Comparison of ENCODE assay signal across 1 cellular context in the genomic region with DNA sequence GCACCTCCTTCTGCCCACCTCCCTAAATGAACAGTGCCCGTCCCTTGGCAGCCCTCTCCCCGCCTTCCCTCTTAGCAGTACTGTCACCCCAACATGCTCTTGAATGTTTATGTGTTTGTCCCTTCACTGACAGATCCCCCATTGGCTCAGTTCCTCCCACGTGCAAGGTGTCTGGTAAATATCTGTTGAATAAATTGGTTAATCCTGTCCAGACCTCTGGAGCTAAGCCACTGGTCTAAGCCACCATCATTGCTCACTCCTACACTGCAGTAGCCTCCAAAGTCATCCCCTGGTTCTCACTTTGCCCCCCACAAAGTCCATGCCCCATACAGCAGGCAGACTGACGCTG.
TF ChIP-seq lines count a peak whose summit lies in the region.

No MANE protein-coding gene starts in this region.

TF ChIP-seq in HCT116, 20 proteins besides CTCF, POLR2A, EP300 and RAD21 (continued from another document):
- TF ChIP-seq, protein P1, sequence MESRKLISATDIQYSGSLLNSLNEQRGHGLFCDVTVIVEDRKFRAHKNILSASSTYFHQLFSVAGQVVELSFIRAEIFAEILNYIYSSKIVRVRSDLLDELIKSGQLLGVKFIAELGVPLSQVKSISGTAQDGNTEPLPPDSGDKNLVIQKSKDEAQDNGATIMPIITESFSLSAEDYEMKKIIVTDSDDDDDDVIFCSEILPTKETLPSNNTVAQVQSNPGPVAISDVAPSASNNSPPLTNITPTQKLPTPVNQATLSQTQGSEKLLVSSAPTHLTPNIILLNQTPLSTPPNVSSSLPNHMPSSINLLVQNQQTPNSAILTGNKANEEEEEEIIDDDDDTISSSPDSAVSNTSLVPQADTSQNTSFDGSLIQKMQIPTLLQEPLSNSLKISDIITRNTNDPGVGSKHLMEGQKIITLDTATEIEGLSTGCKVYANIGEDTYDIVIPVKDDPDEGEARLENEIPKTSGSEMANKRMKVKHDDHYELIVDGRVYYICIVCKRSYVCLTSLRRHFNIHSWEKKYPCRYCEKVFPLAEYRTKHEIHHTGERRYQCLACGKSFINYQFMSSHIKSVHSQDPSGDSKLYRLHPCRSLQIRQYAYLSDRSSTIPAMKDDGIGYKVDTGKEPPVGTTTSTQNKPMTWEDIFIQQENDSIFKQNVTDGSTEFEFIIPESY (IDR thresholded peaks at IDR 0.05; ENCODE audit: extremely low read depth, insufficient replicate concordance, low read length): no peak
- TF ChIP-seq ATF3 (IDR thresholded peaks at IDR 0.05) (no peak), ZFX (IDR thresholded peaks at IDR 0.05) (no peak), EGR1 (IDR thresholded peaks at IDR 0.05; ENCODE audit: low read depth) (no peak), CEBPB (IDR thresholded peaks at IDR 0.05; ENCODE audit: low read depth) (no peak)
- TF ChIP-seq, protein P2, sequence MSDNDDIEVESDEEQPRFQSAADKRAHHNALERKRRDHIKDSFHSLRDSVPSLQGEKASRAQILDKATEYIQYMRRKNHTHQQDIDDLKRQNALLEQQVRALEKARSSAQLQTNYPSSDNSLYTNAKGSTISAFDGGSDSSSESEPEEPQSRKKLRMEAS (IDR thresholded peaks at IDR 0.05): no peak
TF ChIP-seq in HCT116: peak in this region for 0.
